In the genomic region with DNA sequence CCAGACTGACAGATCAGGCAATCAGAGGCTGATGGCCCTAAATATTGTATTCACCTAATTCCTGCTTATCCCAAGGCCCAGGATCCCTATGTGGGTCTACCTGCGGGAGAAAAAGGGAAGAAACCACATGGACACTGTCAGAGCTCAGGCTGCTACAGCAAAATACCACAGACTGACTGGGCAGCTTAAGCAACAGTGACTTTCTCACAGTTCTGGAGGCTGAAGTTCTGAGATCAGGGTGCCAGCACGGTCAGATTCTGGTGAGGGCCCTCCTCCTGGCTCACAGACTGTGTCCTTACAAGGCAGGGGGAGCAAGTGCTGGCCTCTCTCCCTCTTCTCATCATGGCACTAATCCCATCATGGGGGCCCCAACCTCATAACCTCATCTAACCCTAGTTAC, we compare ENCODE assay signal across 32 cellular contexts.
"Had no signal": no experiment of that assay in that cellular context is flagged by ENCODE, and none has a peak within 500 bp of the region (broad histone marks: within the 10 kb centered on the region; RNA-seq: fewer than 3 reads in every experiment).

No MANE protein-coding gene starts in this region.

- H3K9me3 ChIP-seq: MG63 had no signal

- H3K4me3 ChIP-seq: MG63 had no signal

- H3K36me3 ChIP-seq: MG63 had no signal

- DNase-seq: Karpas-422, Kasumi-1, KG1, MG63, MM.1S, MV-4-11, NCI-H1048, NCI-H1092, NCI-H1092 treated with DMSO at 0.1 percent for 48 hours, NCI-H1105 treated with DMSO at 0.1 percent for 48 hours, NCI-H1417 treated with DMSO at 0.1 percent for 48 hours, NCI-H1436, NCI-H1436 treated with DMSO at 0.1 percent for 48 hours, NCI-H1694, NCI-H187, NCI-H187 treated with DMSO at 0.1 percent for 48 hours, NCI-H1930, NCI-H2029, NCI-H2029 treated with DMSO at 0.1 percent for 48 hours, NCI-H2081, NCI-H2081 treated with DMSO at 0.1 percent for 48 hours, NCI-H2107, NCI-H2171, NCI-H2171 treated with DMSO at 0.1 percent for 48 hours, NCI-H2227 treated with DMSO at 0.1 percent for 48 hours, NCI-H226, NCI-H345, NCI-H446, NCI-H446 treated with DMSO at 0.1 percent for 48 hours, NCI-H510A, NCI-H510A treated with DMSO at 0.1 percent for 48 hours had no signal

- H3K4me2 ChIP-seq: KMS-11 had no signal

- H3K27me3 ChIP-seq: MG63 had no signal

- H3K9ac ChIP-seq: KMS-11 had no signal

- H3K27ac ChIP-seq: KMS-11 had no signal
